1 cellular context compared by ENCODE assay signal in the genomic region with DNA sequence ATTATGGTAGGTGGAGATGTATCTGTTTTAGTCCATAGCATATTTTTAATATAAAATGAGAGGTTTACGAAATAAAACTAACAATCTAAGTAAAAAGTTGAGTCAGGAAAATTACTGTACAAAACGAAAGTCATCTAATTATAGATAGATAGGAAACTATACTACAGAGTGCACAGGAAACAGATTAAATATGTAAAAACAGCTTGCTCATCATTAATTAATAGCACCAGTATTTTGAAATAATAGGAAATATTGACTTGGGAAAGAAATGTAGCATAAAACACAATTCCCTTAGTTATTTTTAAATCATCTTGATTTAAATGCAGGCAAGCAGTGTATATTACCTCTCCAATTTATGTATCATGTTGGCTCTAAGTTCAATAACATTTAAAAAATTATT.
A peak's percentile ranks its signal among the peaks of the same experiment; 100 is the strongest.
TF ChIP-seq lines count a peak whose summit lies in the region.

No MANE protein-coding gene starts in this region.

TF ChIP-seq in HepG2, 621 proteins besides CTCF, POLR2A, EP300 and RAD21:
- TF ChIP-seq HNRNPUL1 (IDR thresholded peaks at IDR 0.05; ENCODE audit: low read depth, low read length) = no peak
- TF ChIP-seq PHF21A (CRISPR knock-in tag; IDR thresholded peaks at IDR 0.05) = no peak
- peak; percentile 78 for TF ChIP-seq MAFF (IDR thresholded peaks at IDR 0.05; ENCODE audit: low read depth, low read length)
- no peak for TF ChIP-seq KMT2B (CRISPR knock-in tag; IDR thresholded peaks at IDR 0.05)
- TF ChIP-seq ZIK1 (CRISPR knock-in tag; IDR thresholded peaks at IDR 0.05; ENCODE audit: borderline replicate concordance, low read depth) = no peak
- TF ChIP-seq MAFK (conservative IDR thresholded peaks at IDR 0.05 in 1 of 2, IDR thresholded peaks at IDR 0.05 in 1 of 2; ENCODE audit: low read length in 2 of 2) = peak; percentile 49 to 70
- TF ChIP-seq, protein P1, sequence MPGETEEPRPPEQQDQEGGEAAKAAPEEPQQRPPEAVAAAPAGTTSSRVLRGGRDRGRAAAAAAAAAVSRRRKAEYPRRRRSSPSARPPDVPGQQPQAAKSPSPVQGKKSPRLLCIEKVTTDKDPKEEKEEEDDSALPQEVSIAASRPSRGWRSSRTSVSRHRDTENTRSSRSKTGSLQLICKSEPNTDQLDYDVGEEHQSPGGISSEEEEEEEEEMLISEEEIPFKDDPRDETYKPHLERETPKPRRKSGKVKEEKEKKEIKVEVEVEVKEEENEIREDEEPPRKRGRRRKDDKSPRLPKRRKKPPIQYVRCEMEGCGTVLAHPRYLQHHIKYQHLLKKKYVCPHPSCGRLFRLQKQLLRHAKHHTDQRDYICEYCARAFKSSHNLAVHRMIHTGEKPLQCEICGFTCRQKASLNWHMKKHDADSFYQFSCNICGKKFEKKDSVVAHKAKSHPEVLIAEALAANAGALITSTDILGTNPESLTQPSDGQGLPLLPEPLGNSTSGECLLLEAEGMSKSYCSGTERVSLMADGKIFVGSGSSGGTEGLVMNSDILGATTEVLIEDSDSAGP (CRISPR knock-in tag; IDR thresholded peaks at IDR 0.05; ENCODE audit: borderline replicate concordance) = no peak
- no peak for TF ChIP-seq ZNF230 (CRISPR knock-in tag; IDR thresholded peaks at IDR 0.05)
- TF ChIP-seq BRCA1 (CRISPR knock-in tag; IDR thresholded peaks at IDR 0.05) = no peak
- TF ChIP-seq, protein P2, sequence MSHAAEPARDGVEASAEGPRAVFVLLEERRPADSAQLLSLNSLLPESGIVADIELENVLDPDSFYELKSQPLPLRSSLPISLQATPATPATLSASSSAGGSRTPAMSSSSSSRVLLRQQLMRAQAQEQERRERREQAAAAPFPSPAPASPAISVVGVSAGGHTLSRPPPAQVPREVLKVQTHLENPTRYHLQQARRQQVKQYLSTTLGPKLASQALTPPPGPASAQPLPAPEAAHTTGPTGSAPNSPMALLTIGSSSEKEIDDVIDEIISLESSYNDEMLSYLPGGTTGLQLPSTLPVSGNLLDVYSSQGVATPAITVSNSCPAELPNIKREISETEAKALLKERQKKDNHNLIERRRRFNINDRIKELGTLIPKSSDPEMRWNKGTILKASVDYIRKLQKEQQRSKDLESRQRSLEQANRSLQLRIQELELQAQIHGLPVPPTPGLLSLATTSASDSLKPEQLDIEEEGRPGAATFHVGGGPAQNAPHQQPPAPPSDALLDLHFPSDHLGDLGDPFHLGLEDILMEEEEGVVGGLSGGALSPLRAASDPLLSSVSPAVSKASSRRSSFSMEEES (CRISPR knock-in tag; IDR thresholded peaks at IDR 0.05) = no peak
- no peak for TF ChIP-seq ZBTB7A (CRISPR knock-in tag; IDR thresholded peaks at IDR 0.05)
- TF ChIP-seq, protein P3, sequence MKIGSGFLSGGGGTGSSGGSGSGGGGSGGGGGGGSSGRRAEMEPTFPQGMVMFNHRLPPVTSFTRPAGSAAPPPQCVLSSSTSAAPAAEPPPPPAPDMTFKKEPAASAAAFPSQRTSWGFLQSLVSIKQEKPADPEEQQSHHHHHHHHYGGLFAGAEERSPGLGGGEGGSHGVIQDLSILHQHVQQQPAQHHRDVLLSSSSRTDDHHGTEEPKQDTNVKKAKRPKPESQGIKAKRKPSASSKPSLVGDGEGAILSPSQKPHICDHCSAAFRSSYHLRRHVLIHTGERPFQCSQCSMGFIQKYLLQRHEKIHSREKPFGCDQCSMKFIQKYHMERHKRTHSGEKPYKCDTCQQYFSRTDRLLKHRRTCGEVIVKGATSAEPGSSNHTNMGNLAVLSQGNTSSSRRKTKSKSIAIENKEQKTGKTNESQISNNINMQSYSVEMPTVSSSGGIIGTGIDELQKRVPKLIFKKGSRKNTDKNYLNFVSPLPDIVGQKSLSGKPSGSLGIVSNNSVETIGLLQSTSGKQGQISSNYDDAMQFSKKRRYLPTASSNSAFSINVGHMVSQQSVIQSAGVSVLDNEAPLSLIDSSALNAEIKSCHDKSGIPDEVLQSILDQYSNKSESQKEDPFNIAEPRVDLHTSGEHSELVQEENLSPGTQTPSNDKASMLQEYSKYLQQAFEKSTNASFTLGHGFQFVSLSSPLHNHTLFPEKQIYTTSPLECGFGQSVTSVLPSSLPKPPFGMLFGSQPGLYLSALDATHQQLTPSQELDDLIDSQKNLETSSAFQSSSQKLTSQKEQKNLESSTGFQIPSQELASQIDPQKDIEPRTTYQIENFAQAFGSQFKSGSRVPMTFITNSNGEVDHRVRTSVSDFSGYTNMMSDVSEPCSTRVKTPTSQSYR (CRISPR knock-in tag; IDR thresholded peaks at IDR 0.05; ENCODE audit: borderline replicate concordance) = no peak
- TF ChIP-seq, protein P4, sequence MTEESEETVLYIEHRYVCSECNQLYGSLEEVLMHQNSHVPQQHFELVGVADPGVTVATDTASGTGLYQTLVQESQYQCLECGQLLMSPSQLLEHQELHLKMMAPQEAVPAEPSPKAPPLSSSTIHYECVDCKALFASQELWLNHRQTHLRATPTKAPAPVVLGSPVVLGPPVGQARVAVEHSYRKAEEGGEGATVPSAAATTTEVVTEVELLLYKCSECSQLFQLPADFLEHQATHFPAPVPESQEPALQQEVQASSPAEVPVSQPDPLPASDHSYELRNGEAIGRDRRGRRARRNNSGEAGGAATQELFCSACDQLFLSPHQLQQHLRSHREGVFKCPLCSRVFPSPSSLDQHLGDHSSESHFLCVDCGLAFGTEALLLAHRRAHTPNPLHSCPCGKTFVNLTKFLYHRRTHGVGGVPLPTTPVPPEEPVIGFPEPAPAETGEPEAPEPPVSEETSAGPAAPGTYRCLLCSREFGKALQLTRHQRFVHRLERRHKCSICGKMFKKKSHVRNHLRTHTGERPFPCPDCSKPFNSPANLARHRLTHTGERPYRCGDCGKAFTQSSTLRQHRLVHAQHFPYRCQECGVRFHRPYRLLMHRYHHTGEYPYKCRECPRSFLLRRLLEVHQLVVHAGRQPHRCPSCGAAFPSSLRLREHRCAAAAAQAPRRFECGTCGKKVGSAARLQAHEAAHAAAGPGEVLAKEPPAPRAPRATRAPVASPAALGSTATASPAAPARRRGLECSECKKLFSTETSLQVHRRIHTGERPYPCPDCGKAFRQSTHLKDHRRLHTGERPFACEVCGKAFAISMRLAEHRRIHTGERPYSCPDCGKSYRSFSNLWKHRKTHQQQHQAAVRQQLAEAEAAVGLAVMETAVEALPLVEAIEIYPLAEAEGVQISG (CRISPR knock-in tag; IDR thresholded peaks at IDR 0.05) = no peak
- TF ChIP-seq, protein P5, sequence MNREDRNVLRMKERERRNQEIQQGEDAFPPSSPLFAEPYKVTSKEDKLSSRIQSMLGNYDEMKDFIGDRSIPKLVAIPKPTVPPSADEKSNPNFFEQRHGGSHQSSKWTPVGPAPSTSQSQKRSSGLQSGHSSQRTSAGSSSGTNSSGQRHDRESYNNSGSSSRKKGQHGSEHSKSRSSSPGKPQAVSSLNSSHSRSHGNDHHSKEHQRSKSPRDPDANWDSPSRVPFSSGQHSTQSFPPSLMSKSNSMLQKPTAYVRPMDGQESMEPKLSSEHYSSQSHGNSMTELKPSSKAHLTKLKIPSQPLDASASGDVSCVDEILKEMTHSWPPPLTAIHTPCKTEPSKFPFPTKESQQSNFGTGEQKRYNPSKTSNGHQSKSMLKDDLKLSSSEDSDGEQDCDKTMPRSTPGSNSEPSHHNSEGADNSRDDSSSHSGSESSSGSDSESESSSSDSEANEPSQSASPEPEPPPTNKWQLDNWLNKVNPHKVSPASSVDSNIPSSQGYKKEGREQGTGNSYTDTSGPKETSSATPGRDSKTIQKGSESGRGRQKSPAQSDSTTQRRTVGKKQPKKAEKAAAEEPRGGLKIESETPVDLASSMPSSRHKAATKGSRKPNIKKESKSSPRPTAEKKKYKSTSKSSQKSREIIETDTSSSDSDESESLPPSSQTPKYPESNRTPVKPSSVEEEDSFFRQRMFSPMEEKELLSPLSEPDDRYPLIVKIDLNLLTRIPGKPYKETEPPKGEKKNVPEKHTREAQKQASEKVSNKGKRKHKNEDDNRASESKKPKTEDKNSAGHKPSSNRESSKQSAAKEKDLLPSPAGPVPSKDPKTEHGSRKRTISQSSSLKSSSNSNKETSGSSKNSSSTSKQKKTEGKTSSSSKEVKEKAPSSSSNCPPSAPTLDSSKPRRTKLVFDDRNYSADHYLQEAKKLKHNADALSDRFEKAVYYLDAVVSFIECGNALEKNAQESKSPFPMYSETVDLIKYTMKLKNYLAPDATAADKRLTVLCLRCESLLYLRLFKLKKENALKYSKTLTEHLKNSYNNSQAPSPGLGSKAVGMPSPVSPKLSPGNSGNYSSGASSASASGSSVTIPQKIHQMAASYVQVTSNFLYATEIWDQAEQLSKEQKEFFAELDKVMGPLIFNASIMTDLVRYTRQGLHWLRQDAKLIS (CRISPR knock-in tag; IDR thresholded peaks at IDR 0.05) = no peak
- TF ChIP-seq ZNF343 (CRISPR knock-in tag; IDR thresholded peaks at IDR 0.05) = no peak
- no peak for TF ChIP-seq SRSF4 (IDR thresholded peaks at IDR 0.05; ENCODE audit: low read depth, low read length, poor library complexity, severe bottlenecking)
- TF ChIP-seq ASH2L (IDR thresholded peaks at IDR 0.05; ENCODE audit: insufficient read length, low read depth, low read length) = no peak
